9 cellular contexts compared by ENCODE assay signal in genomic region chr3:9808345-9809037, GRCh38. TPM values are rescaled to one million over a fixed set of nuclear protein-coding genes. Genes with fewer than 3 reads are reported as not detected.
A peak's percentile ranks its signal among the peaks of the same experiment; 100 is the strongest.
DNase-seq lines count a peak whose midpoint lies in the region; ATAC-seq and TF ChIP-seq lines count a peak whose summit lies in the region.
"Had no signal": no experiment of that assay in that cellular context is flagged by ENCODE, and none has a peak within 500 bp of the region (broad histone marks: within the 10 kb centered on the region; RNA-seq: fewer than 3 reads in every experiment).

No MANE protein-coding gene starts in this region.

- H3K4me2 ChIP-seq in PC-3 (ENCODE audit: low read length): no peak overlapping the region

- in situ Hi-C loops in GM13977 (cut with MboI; ENCODE audit: low pct_unique_long_range_greater_than_20kb, low sequenced_read_pairs, unreplicated experiment): no loop called here

- peak overlapping the region; percentile 88 for H3K4me3 Mint-ChIP-seq in activated T-helper 17 cell treated with anti-CD3 and anti-CD28 coated beads, Interleukin-2, amount 50 U/mL, for 72 hours

- peak overlapping the region; percentile 96 for H3K27ac Mint-ChIP-seq in activated T-helper 17 cell treated with anti-CD3 and anti-CD28 coated beads, Interleukin-2, amount 50 U/mL, for 72 hours

- ATAC-seq in HG03108 (IDR thresholded peaks at IDR 0.05; ENCODE audit: unreplicated experiment): peak; percentile 44
- peak; percentile 57 for ATAC-seq in PC-3
- peak; percentile 81 for ATAC-seq in activated T-helper 17 cell treated with anti-CD3 and anti-CD28 coated beads, Interleukin-2, amount 50 U/mL, for 72 hours (replicated peaks)
- ATAC-seq in gastroesophageal sphincter: no peak
- ATAC-seq: right cardiac atrium had no signal

- H3K36me3 ChIP-seq in ACC112 (ENCODE audit: insufficient read depth, low read length) (peaks cover 24% of the 10 kb centered on the region), PC-3 (ENCODE audit: low read depth, low read length) (peaks cover 28% of the 10 kb centered on the region), gastroesophageal sphincter (peaks cover 3 to 46% of the 10 kb centered on the region in 2 donors)

- H3K4me3 ChIP-seq in ACC112 (ENCODE audit: low read depth, low read length): no peak overlapping the region
- H3K4me3 ChIP-seq in PC-3 (ENCODE audit: low read length): no peak overlapping the region
- H3K4me3 ChIP-seq in gastroesophageal sphincter: no peak overlapping the region

- H3K9me3 ChIP-seq in PC-3 (ENCODE audit: low read length) (no peaks in the 10 kb centered on the region), gastroesophageal sphincter (no peaks in the 10 kb centered on the region)

- H3K9me2 ChIP-seq in PC-3 (replicated peaks; ENCODE audit: low read length): no peaks in the 10 kb centered on the region

- TF ChIP-seq EP300 in gastroesophageal sphincter (IDR thresholded peaks at IDR 0.05): no peak

- H3K79me2 ChIP-seq in ACC112 (ENCODE audit: control insufficient read depth, insufficient read depth, low read length, unreplicated experiment) (peaks cover 4% of the 10 kb centered on the region), PC-3 (ENCODE audit: low read length) (no peaks in the 10 kb centered on the region)

- H3K9me3 Mint-ChIP-seq in activated T-helper 17 cell treated with anti-CD3 and anti-CD28 coated beads, Interleukin-2, amount 50 U/mL, for 72 hours: no peaks in the 10 kb centered on the region

- CTCF ChIA-PET in PC-3 (lab: Charles Lee): no interaction called here

- DNase-seq in GM13977 (ENCODE audit: low spot score): peak; percentile 57
- peak; percentile 63 for DNase-seq in PC-3
- peak; percentile 23 to 27 for DNase-seq in stimulated activated CD4-positive, alpha-beta T cell treated with anti-CD3 and anti-CD28 coated beads, Interleukin-1b, Interleukin-23, amount 100 ng/mL, for 4 hours (ENCODE audit: low read depth in 2 of 2)
- no peak for DNase-seq in HPDE6-E6E7 (ENCODE audit: extremely low spot score)

- H3K27me3 ChIP-seq in ACC112 (ENCODE audit: insufficient read depth, low read length): no peaks in the 10 kb centered on the region
- H3K27me3 ChIP-seq in PC-3 (ENCODE audit: low read length): no peaks in the 10 kb centered on the region
- H3K27me3 ChIP-seq in gastroesophageal sphincter: no peaks in the 10 kb centered on the region

- H3K4me1 Mint-ChIP-seq in activated T-helper 17 cell treated with anti-CD3 and anti-CD28 coated beads, Interleukin-2, amount 50 U/mL, for 72 hours: peaks cover 38% of the 10 kb centered on the region

- no peak overlapping the region for H2AFZ ChIP-seq in ACC112 (ENCODE audit: low read length, unreplicated experiment)
- H2AFZ ChIP-seq in PC-3 (ENCODE audit: low read length): no peak overlapping the region

- peaks cover 84% of the 10 kb centered on the region for H3K36me3 Mint-ChIP-seq in activated T-helper 17 cell treated with anti-CD3 and anti-CD28 coated beads, Interleukin-2, amount 50 U/mL, for 72 hours (ENCODE audit: low read depth)

- H3K27ac ChIP-seq in ACC112 (ENCODE audit: low read depth, low read length) (peak overlapping the region; percentile 79), PC-3 (ENCODE audit: low read length) (peak overlapping the region; percentile 30), gastroesophageal sphincter (peak overlapping the region in 3 of 4 donors; percentile 93 to 98 (median 95))

- H4K20me1 ChIP-seq in PC-3 (ENCODE audit: low read length): no peaks in the 10 kb centered on the region

- no peaks in the 10 kb centered on the region for H3K27me3 Mint-ChIP-seq in activated T-helper 17 cell treated with anti-CD3 and anti-CD28 coated beads, Interleukin-2, amount 50 U/mL, for 72 hours

- H3K9ac ChIP-seq in PC-3 (ENCODE audit: low read length): no peak overlapping the region

- TF ChIP-seq CTCF in GM13977 (IDR thresholded peaks at IDR 0.05; ENCODE audit: extremely low read depth, insufficient read depth, missing control alignments) (no peak), PC-3 (conservative IDR thresholded peaks at IDR 0.05; ENCODE audit: low read depth, low read length) (peak; percentile 62), gastroesophageal sphincter (IDR thresholded peaks at IDR 0.05) (peak in 1 of 4 experiments; percentile 3)

- H3K4me1 ChIP-seq in ACC112 (ENCODE audit: control insufficient read depth, insufficient read depth, low read length, unreplicated experiment): peaks cover 25% of the 10 kb centered on the region
- peaks cover 19% of the 10 kb centered on the region for H3K4me1 ChIP-seq in PC-3 (ENCODE audit: insufficient read depth, low read length)
- peaks cover 0 to 31% (median 8%) of the 10 kb centered on the region in 3 donors for H3K4me1 ChIP-seq in gastroesophageal sphincter

- H3F3A ChIP-seq in PC-3 (ENCODE audit: low read length, unreplicated experiment): peaks cover 8% of the 10 kb centered on the region

- intact Hi-C loops in PC-3 (cut with micrococcal nuclease): loop anchor here (2.0 kb wide), 1 partner anchor 92 kb away; no protein-coding TSS in a partner anchor

- WGBS in gastroesophageal sphincter (ENCODE audit: low coverage in 1 of 2), 2 donors: 80 to 84% methylated on average over 1 to 4 of the region's 7 CpGs

- TF ChIP-seq POLR2A in gastroesophageal sphincter (IDR thresholded peaks at IDR 0.05): no peak

- no TSS peak for BruUV-seq in PC-3 (replicated peaks; lab: Mats Ljungman, UMichigan)

- POLR2A ChIA-PET in PC-3 (lab: Charles Lee; ENCODE audit: unreplicated experiment): interaction anchor here (0.8 to 1.5 kb wide), 2 partner anchors 16 to 127 kb away, joined by 3 to 6 read pairs; partner anchors contain the start of genes ARPC4 and TADA3

RNA-seq across cellular contexts. Expression of gene TTLL3, which starts 1.6 kb away (rescaled TPM):
- 8.4 and 11.6 TPM in 2 replicates for total RNA-seq in PC-3 (2014; rRNA removed)
- total RNA-seq in activated T-helper 17 cell treated with anti-CD3 and anti-CD28 coated beads, Interleukin-2, amount 50 U/mL, for 72 hours: 100 to 1,000 TPM in 1 of 2 donors, 10 to 100 TPM in 1; 55.9 to 123 TPM
- 10 to 100 TPM in 3 of 4 donors, 1 to 10 TPM in 1; 6.2 to 71.3 (median 29.5) TPM for total RNA-seq in gastroesophageal sphincter

RNA-seq across cellular contexts. Expression of gene ARPC4, which starts 15.6 kb away (rescaled TPM):
- total RNA-seq in PC-3 (2014; rRNA removed): 131 and 223 TPM in 2 replicates
- 100 to 1,000 TPM; 159 to 291 TPM for total RNA-seq in activated T-helper 17 cell treated with anti-CD3 and anti-CD28 coated beads, Interleukin-2, amount 50 U/mL, for 72 hours
- 100 to 1,000 TPM; 157 to 203 (median 171) TPM for total RNA-seq in gastroesophageal sphincter

RNA-seq across cellular contexts. Expression of gene TADA3, which starts 16.2 kb away (rescaled TPM):
- total RNA-seq in PC-3 (2014; rRNA removed): 85.4 and 85.9 TPM in 2 replicates
- total RNA-seq in activated T-helper 17 cell treated with anti-CD3 and anti-CD28 coated beads, Interleukin-2, amount 50 U/mL, for 72 hours: 10 to 100 TPM; 77.8 to 81.9 TPM
- 10 to 100 TPM; 54.6 to 82.2 (median 66.0) TPM for total RNA-seq in gastroesophageal sphincter

RNA-seq across cellular contexts. Expression of gene RPUSD3, which starts 35.3 kb away (rescaled TPM):
- 54.1 and 76.1 TPM in 2 replicates for total RNA-seq in PC-3 (2014; rRNA removed)
- total RNA-seq in activated T-helper 17 cell treated with anti-CD3 and anti-CD28 coated beads, Interleukin-2, amount 50 U/mL, for 72 hours: 10 to 100 TPM; 65.9 to 66.9 TPM
- total RNA-seq in gastroesophageal sphincter: 10 to 100 TPM; 23.7 to 43.1 (median 32.6) TPM

RNA-seq across cellular contexts. Expression of gene CAMK1, which starts 38.7 kb away (rescaled TPM):
- 36.6 and 53.2 TPM in 2 replicates for total RNA-seq in PC-3 (2014; rRNA removed)
- total RNA-seq in activated T-helper 17 cell treated with anti-CD3 and anti-CD28 coated beads, Interleukin-2, amount 50 U/mL, for 72 hours: 10 to 100 TPM; 23.9 to 75.4 TPM
- 10 to 100 TPM; 54.5 to 81.3 (median 69.7) TPM for total RNA-seq in gastroesophageal sphincter

Comparison
In these comparisons a context has a peak if more than half of its experiments do, and no peak if none do; other contexts are left out.
1. H3K27ac ChIP-seq: peak in every context shown above with its lines; median percentile 95 in gastroesophageal sphincter; 79 in ACC112; 30 in PC-3.